21 cellular contexts compared by ENCODE assay signal in the genomic region with DNA sequence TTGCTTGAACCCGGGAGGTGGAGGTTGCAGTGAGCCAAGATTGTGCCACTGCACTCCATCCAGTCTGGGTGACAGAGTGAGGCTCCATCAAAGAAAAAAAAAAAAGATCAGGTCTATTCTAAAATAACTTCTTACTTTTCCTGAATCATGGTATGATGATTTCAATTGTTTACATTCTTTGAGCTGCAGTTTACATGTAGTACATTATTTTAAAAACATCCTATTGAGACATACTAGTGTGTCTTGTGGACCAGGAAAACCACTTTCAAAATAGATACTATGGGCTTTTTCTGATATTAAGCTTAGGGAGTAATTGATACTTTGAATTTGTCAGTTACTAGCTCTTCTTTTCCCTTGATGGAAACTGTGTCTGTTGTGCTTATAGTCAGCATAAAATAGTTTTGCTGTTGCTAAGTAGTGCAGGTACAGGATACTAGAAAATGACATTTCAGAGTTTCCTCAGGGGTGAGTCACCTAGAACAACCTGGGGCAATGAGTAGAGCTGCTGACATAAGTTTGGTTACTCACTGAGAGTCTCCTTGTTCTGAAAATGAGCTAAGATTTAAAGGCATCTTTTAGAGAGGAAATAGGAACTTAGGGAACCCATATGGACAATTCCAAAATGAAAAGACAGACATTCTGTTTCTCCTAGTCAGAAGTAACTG. TPM values are rescaled to one million over a fixed set of nuclear protein-coding genes. Genes with fewer than 3 reads are reported as not detected.
DNase-seq lines count a peak whose midpoint lies in the region; ATAC-seq and TF ChIP-seq lines count a peak whose summit lies in the region.
"Had no signal": no experiment of that assay in that cellular context is flagged by ENCODE, and none has a peak within 500 bp of the region (broad histone marks: within the 10 kb centered on the region; RNA-seq: fewer than 3 reads in every experiment).

No MANE protein-coding gene starts in this region.

- H3K4me3 ChIP-seq in Caco-2 (ENCODE audit: low read depth, low read length), result no peak overlapping the region
- H3K4me3 ChIP-seq: prostate gland, SJCRH30, vagina had no signal

- peaks cover 32% of the 10 kb centered on the region for H3K4me1 ChIP-seq in foreskin keratinocyte
- peaks cover 12% of the 10 kb centered on the region for H3K4me1 ChIP-seq in Caco-2
- H3K4me1 ChIP-seq: prostate gland, SJCRH30, vagina had no signal

- no peaks in the 10 kb centered on the region for H3K36me3 ChIP-seq in Caco-2 (ENCODE audit: control insufficient read depth, insufficient read depth, low read length)
- H3K36me3 ChIP-seq: prostate gland, SJCRH30, vagina had no signal

- POLR2A ChIA-PET in Caco-2 (lab: Charles Lee), result no interaction called here

- peak; percentile 95 for ATAC-seq in foreskin keratinocyte
- ATAC-seq: natural killer cell treated with Interleukin-12 subunit alpha and Interleukin-12 subunit beta and Interleukin-15 and Interleukin-18, amount 100 ng/mL, for 72 hours had no signal

- CTCF ChIA-PET in Caco-2 (lab: Charles Lee), result no interaction called here

- H3K4me3 Mint-ChIP-seq in activated naive CD4-positive, alpha-beta T cell treated with anti-CD3 and anti-CD28 coated beads, Interleukin-2, amount 50 U/mL, for 24 hours, result no peak overlapping the region
- no peak overlapping the region for H3K4me3 Mint-ChIP-seq in type B pancreatic cell
- H3K4me3 Mint-ChIP-seq in Caco-2 (ENCODE audit: unreplicated experiment), result no peak overlapping the region
- H3K4me3 Mint-ChIP-seq: natural killer cell treated with Interleukin-12 subunit alpha and Interleukin-12 subunit beta and Interleukin-15 and Interleukin-18, amount 100 ng/mL, for 72 hours had no signal

- no peaks in the 10 kb centered on the region for H3K36me3 Mint-ChIP-seq in activated naive CD4-positive, alpha-beta T cell treated with anti-CD3 and anti-CD28 coated beads, Interleukin-2, amount 50 U/mL, for 24 hours
- no peaks in the 10 kb centered on the region for H3K36me3 Mint-ChIP-seq in type B pancreatic cell
- H3K36me3 Mint-ChIP-seq in Caco-2 (ENCODE audit: insufficient read depth, unreplicated experiment), result no peaks in the 10 kb centered on the region
- H3K36me3 Mint-ChIP-seq: natural killer cell treated with Interleukin-12 subunit alpha and Interleukin-12 subunit beta and Interleukin-15 and Interleukin-18, amount 100 ng/mL, for 72 hours had no signal

- no peak for DNase-seq in activated naive CD4-positive, alpha-beta T cell (lab: John Stamatoyannopoulos, UW)
- peak; percentile 37 for DNase-seq in RPMI7951 (ENCODE audit: low read depth)
- peak; percentile 92 to 97 for DNase-seq in foreskin keratinocyte
- DNase-seq in type B pancreatic cell (ENCODE audit: extremely low spot score, unreplicated experiment), result no peak
- no peak for DNase-seq in Caco-2
- DNase-seq in activated gamma-delta T cell treated with Interleukin-2 at 50 U/mL for 16 hours, result no peak
- DNase-seq in HK-2 (ENCODE audit: unreplicated experiment), result no peak
- DNase-seq: activated CD4-positive, alpha-beta T cell treated with anti-CD3 and anti-CD28 coated beads for 4 hours; aorta; GDM1; NCI-H345; SJCRH30; stimulated activated naive CD4-positive, alpha-beta T cell treated with Interleukin-2 at 50 U/mL for 16 hours; T-helper 9 cell had no signal

- no peaks in the 10 kb centered on the region for H3K9me3 Mint-ChIP-seq in activated naive CD4-positive, alpha-beta T cell treated with anti-CD3 and anti-CD28 coated beads, Interleukin-2, amount 50 U/mL, for 24 hours
- H3K9me3 Mint-ChIP-seq in type B pancreatic cell, result peaks cover 4% of the 10 kb centered on the region
- no peaks in the 10 kb centered on the region for H3K9me3 Mint-ChIP-seq in Caco-2 (ENCODE audit: unreplicated experiment)
- H3K9me3 Mint-ChIP-seq: natural killer cell treated with Interleukin-12 subunit alpha and Interleukin-12 subunit beta and Interleukin-15 and Interleukin-18, amount 100 ng/mL, for 72 hours had no signal

- no TSS peak for BruUV-seq in Caco-2 (replicated peaks; lab: Mats Ljungman, UMichigan)

- H3K27me3 ChIP-seq in foreskin keratinocyte (no peaks in the 10 kb centered on the region), Caco-2 (replicated peaks; ENCODE audit: control insufficient read depth, insufficient read depth, low read length) (no peaks in the 10 kb centered on the region)
- H3K27me3 ChIP-seq: SJCRH30, vagina had no signal

- intact Hi-C loops in Caco-2 (cut with micrococcal nuclease; ENCODE audit: unreplicated experiment), result no loop called here

- H3K4me1 Mint-ChIP-seq in activated naive CD4-positive, alpha-beta T cell treated with anti-CD3 and anti-CD28 coated beads, Interleukin-2, amount 50 U/mL, for 24 hours, result peaks cover 6% of the 10 kb centered on the region
- H3K4me1 Mint-ChIP-seq in type B pancreatic cell (ENCODE audit: unreplicated experiment) (no peaks in the 10 kb centered on the region), Caco-2 (ENCODE audit: low read depth, unreplicated experiment) (peaks cover 8% of the 10 kb centered on the region)

- no peaks in the 10 kb centered on the region for H3K9me3 ChIP-seq in Caco-2
- H3K9me3 ChIP-seq: prostate gland, SJCRH30, vagina had no signal

- H3K27ac ChIP-seq in foreskin keratinocyte, result peak overlapping the region; percentile 85
- H3K27ac ChIP-seq: prostate gland, SJCRH30, vagina had no signal

- TF ChIP-seq CTCF in foreskin keratinocyte (conservative IDR thresholded peaks at IDR 0.05) (no peak), type B pancreatic cell (conservative IDR thresholded peaks at IDR 0.05) (no peak), Caco-2 (IDR thresholded peaks at IDR 0.05; ENCODE audit: insufficient read depth in 1 of 2, low read depth in 1 of 2, low read length in 1 of 2, severe bottlenecking in 1 of 2, unreplicated experiment in 1 of 2) (no peak)

- H3K27me3 Mint-ChIP-seq in activated naive CD4-positive, alpha-beta T cell treated with anti-CD3 and anti-CD28 coated beads, Interleukin-2, amount 50 U/mL, for 24 hours, result no peaks in the 10 kb centered on the region
- H3K27me3 Mint-ChIP-seq in type B pancreatic cell, result peaks cover 3% of the 10 kb centered on the region
- no peaks in the 10 kb centered on the region for H3K27me3 Mint-ChIP-seq in Caco-2 (ENCODE audit: insufficient read depth, unreplicated experiment)

- peak overlapping the region; percentile 49 for H3K27ac Mint-ChIP-seq in activated naive CD4-positive, alpha-beta T cell treated with anti-CD3 and anti-CD28 coated beads, Interleukin-2, amount 50 U/mL, for 24 hours
- peak overlapping the region; percentile 20 for H3K27ac Mint-ChIP-seq in type B pancreatic cell
- H3K27ac Mint-ChIP-seq in Caco-2 (ENCODE audit: unreplicated experiment), result no peak overlapping the region
- H3K27ac Mint-ChIP-seq: natural killer cell treated with Interleukin-12 subunit alpha and Interleukin-12 subunit beta and Interleukin-15 and Interleukin-18, amount 100 ng/mL, for 72 hours had no signal

RNA-seq across cellular contexts. Expression of gene C4orf54, which starts 53.2 kb away (rescaled TPM):
- total RNA-seq in RPMI7951 (2014; rRNA removed; shearing (Covaris generic)), result 1.4 TPM in 2 replicates
- total RNA-seq in foreskin keratinocyte, result not detected in 2 replicates
- polyA plus RNA-seq in foreskin keratinocyte, result not detected in 2 replicates
- 0.05 TPM in 1 of 2 replicates, not detected in the other for total RNA-seq in type B pancreatic cell (ENCODE audit: low replicate concordance)
- not detected in 2 replicates for total RNA-seq in Caco-2 (2022)
- total RNA-seq: H1; HT-29; lung microvascular endothelial cell; natural killer cell treated with Interleukin-12 subunit alpha and Interleukin-12 subunit beta and Interleukin-15 and Interleukin-18, amount 100 ng/mL, for 72 hours; vagina had no signal
- polyA plus RNA-seq: H1 had no signal

Comparison
In these comparisons a context has a peak if more than half of its experiments do, and no peak if none do; other contexts are left out.
1. DNase-seq: peak in RPMI7951 (single experiment) and foreskin keratinocyte (2 of 2); none in activated naive CD4-positive, alpha-beta T cell (0 of 4), type B pancreatic cell (single experiment), Caco-2 (0 of 2), activated gamma-delta T cell treated with Interleukin-2 at 50 U/mL for 16 hours (single experiment) and HK-2 (single experiment).